14 cellular contexts compared by ENCODE assay signal in the genomic region with DNA sequence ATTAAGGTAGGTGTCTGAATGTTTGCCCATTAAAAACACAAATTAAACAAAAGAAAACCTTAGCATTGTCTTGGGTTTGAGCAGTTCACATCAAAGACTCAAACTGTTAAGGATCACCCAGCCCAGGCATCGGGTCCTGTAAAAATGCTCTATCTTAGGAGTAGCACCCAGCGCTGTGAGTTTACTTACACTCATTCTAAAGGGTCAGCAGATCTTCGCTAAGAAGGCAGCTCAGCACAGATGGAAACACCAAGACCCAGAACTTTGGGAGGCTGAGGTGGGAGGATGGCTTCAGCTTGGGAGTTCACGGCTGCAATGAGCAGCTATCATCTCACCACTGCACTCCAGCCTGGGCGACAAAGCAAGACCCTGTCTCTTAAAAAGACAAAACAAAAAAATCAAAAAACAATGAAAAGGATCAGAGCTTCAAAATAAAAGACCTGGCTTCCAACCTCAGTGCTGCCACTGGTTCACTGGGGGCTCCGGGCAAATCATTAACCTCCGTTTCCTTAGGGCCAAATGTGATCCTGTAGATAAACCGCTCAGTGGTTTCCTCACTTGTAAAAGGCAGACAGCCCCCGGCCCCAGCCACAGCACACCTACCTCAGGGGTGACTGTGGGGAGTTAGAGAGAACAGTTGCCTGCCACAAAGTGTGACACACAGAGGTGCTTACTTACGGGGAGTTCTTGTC. TPM values are rescaled to one million over a fixed set of nuclear protein-coding genes. Genes with fewer than 3 reads are reported as not detected.
DNase-seq lines count a peak whose midpoint lies in the region; ATAC-seq, FAIRE-seq and TF ChIP-seq lines count a peak whose summit lies in the region.
"Had no signal": no experiment of that assay in that cellular context is flagged by ENCODE, and none has a peak within 500 bp of the region (broad histone marks: within the 10 kb centered on the region; RNA-seq: fewer than 3 reads in every experiment).

No MANE protein-coding gene starts in this region.

- H3K9me3 Mint-ChIP-seq in activated T-cell treated with anti-CD3 and anti-CD28 coated beads, Interleukin-2, amount 50 U/mL, for 24 hours, result no peaks in the 10 kb centered on the region
- no peaks in the 10 kb centered on the region for H3K9me3 Mint-ChIP-seq in type B pancreatic cell

- peaks cover 98% of the 10 kb centered on the region for H3K36me3 Mint-ChIP-seq in activated T-cell treated with anti-CD3 and anti-CD28 coated beads, Interleukin-2, amount 50 U/mL, for 24 hours (ENCODE audit: low read depth)
- H3K36me3 Mint-ChIP-seq in type B pancreatic cell, result peaks cover 46% of the 10 kb centered on the region

- peak overlapping the region; percentile 86 for H3K27ac Mint-ChIP-seq in activated T-cell treated with anti-CD3 and anti-CD28 coated beads, Interleukin-2, amount 50 U/mL, for 24 hours
- H3K27ac Mint-ChIP-seq in type B pancreatic cell, result peak overlapping the region; percentile 60

- H3K4me3 ChIP-seq in HepG2 (replicated peaks in 1 of 3; ENCODE audit: insufficient read depth in 1 of 3, low read depth in 2 of 3, low read length in 3 of 3), result peak overlapping the region; percentile 1 to 36 (median 2); a peak in 2 of 6 replicates
- H3K4me3 ChIP-seq in right lobe of liver, result no peak overlapping the region
- H3K4me3 ChIP-seq in hepatocyte, result no peak overlapping the region

- peaks cover 31% of the 10 kb centered on the region for H3K4me1 Mint-ChIP-seq in activated T-cell treated with anti-CD3 and anti-CD28 coated beads, Interleukin-2, amount 50 U/mL, for 24 hours (ENCODE audit: low read depth)
- peaks cover 11% of the 10 kb centered on the region for H3K4me1 Mint-ChIP-seq in type B pancreatic cell (ENCODE audit: unreplicated experiment)

- H3K27ac ChIP-seq in HepG2 (ENCODE audit: extremely low read length, insufficient read depth, low read length) (peak overlapping the region; percentile 83), right lobe of liver (peak overlapping the region in 1 of 3 donors; percentile 16), hepatocyte (peak overlapping the region; percentile 61)
- H3K27ac ChIP-seq: HL-60 had no signal

- H2AFZ ChIP-seq in HepG2 (ENCODE audit: low read length) (no peak overlapping the region), hepatocyte (no peak overlapping the region)

- H3K27me3 ChIP-seq in HepG2 (ENCODE audit: control insufficient read depth in 1 of 2, insufficient read depth in 2 of 2, low read length in 2 of 2), result no peaks in the 10 kb centered on the region
- H3K27me3 ChIP-seq in right lobe of liver, result no peaks in the 10 kb centered on the region
- no peaks in the 10 kb centered on the region for H3K27me3 ChIP-seq in hepatocyte
- H3K27me3 ChIP-seq: BE2C had no signal

- H3K79me2 ChIP-seq in HepG2 (ENCODE audit: insufficient read depth, low read length), result peaks cover 12% of the 10 kb centered on the region
- no peaks in the 10 kb centered on the region for H3K79me2 ChIP-seq in hepatocyte

- no peaks in the 10 kb centered on the region for H3K9me2 ChIP-seq in hepatocyte (replicated peaks; ENCODE audit: insufficient read depth)

- CTCF ChIA-PET in HepG2 (lab: Yijun Ruan, JAX; ENCODE audit: low intra/inter-chr PET ratio, low total read pairs), result no interaction called here

- H3K4me3 Mint-ChIP-seq in activated T-cell treated with anti-CD3 and anti-CD28 coated beads, Interleukin-2, amount 50 U/mL, for 24 hours, result no peak overlapping the region
- H3K4me3 Mint-ChIP-seq in type B pancreatic cell, result peak overlapping the region; percentile 38

- TF ChIP-seq CTCF in HepG2 (CRISPR knock-in tag; IDR thresholded peaks at IDR 0.05) (no peak), right lobe of liver (IDR thresholded peaks at IDR 0.05) (no peak), hepatocyte (IDR thresholded peaks at IDR 0.05; ENCODE audit: poor library complexity) (no peak), type B pancreatic cell (conservative IDR thresholded peaks at IDR 0.05) (no peak)

- no peak for TF ChIP-seq RAD21 in HepG2 (CRISPR knock-in tag; IDR thresholded peaks at IDR 0.05)

- H3K4me2 ChIP-seq in HepG2 (ENCODE audit: low read depth, low read length), result peak overlapping the region; percentile 67
- no peak overlapping the region for H3K4me2 ChIP-seq in hepatocyte

- H3K36me3 ChIP-seq in HepG2 (replicated peaks in 1 of 2; ENCODE audit: control insufficient read depth in 1 of 2, insufficient read depth in 2 of 2, low read length in 2 of 2) (peaks cover 25 to 66% of the 10 kb centered on the region in 2 experiments), right lobe of liver (peaks cover 17 to 65% (median 31%) of the 10 kb centered on the region in 4 donors), hepatocyte (replicated peaks; ENCODE audit: insufficient read depth, low read depth) (peaks cover 3% of the 10 kb centered on the region)

- FAIRE-seq in HepG2 (lab: Jason Lieb, UNC), result peak; percentile 34
- FAIRE-seq: astrocyte had no signal

- intact Hi-C loops in HepG2 (cut with micrococcal nuclease; ENCODE audit: unreplicated experiment), result loop anchor here (5.0 kb wide), 3 partner anchors 108 to 612 kb away; partner anchors contain the start of gene CDC42EP4
- intact Hi-C loops in right lobe of liver (cut with DNase I), result no loop called here
- intact Hi-C loops in head of caudate nucleus (cut with DNase I), result no loop called here

- TF ChIP-seq POLR2A in HepG2 (IDR thresholded peaks at IDR 0.05; ENCODE audit: insufficient read depth in 1 of 2, low read depth in 2 of 2, low read length in 2 of 2) (peak in 1 of 2 experiments; percentile 63; a peak in 2 of 4 replicates), right lobe of liver (IDR thresholded peaks at IDR 0.05) (no peak)

- TF ChIP-seq EP300 in HepG2 (IDR thresholded peaks at IDR 0.05; ENCODE audit: low read depth in 2 of 2, low read length in 2 of 2), result peak in 1 of 2 experiments; percentile 20; a peak in 1 of 4 replicates
- TF ChIP-seq EP300 in HepG2 (CRISPR knock-in tag; IDR thresholded peaks at IDR 0.05; ENCODE audit: borderline replicate concordance), result no peak

- WGBS in HepG2 (ENCODE audit: low lambda C conversion rate), result 27% methylated on average over 10 of the region's 10 CpGs
- 71% methylated on average over 5 of the region's 10 CpGs for WGBS in right lobe of liver (ENCODE audit: insufficient coverage, low coverage, low lambda C conversion rate, missing lambda C conversion rate)
- 64% methylated on average over 10 of the region's 10 CpGs for WGBS in hepatocyte (ENCODE audit: low lambda C conversion rate, missing lambda C conversion rate)

- POLR2A ChIA-PET in HepG2 (lab: Yijun Ruan, JAX), result interaction anchor here (0.7 to 4.4 kb wide), 7 partner anchors 10 to 712 kb away, joined by 3 to 47 read pairs (median 4); partner anchors contain the start of gene CDC42EP4

- TSS peak; percentile 24 for BruUV-seq in HepG2 (replicated peaks; lab: Mats Ljungman, UMichigan)

- H3K9ac ChIP-seq in HepG2 (ENCODE audit: insufficient read depth, low read depth, low read length), result peak overlapping the region; percentile 57

- DNase-seq in HepG2 (ENCODE audit: low spot score), result peak; percentile 81
- no peak for DNase-seq in right lobe of liver
- DNase-seq in activated T-cell treated with anti-CD3 and anti-CD28 coated beads, Interleukin-2, amount 50 U/mL, for 24 hours, result no peak
- no peak for DNase-seq in hepatocyte (ENCODE audit: low spot score)
- DNase-seq in type B pancreatic cell (ENCODE audit: extremely low spot score, unreplicated experiment), result no peak
- DNase-seq in head of caudate nucleus, result no peak
- DNase-seq in SIG-M5 (lab: John Stamatoyannopoulos, UW), result no peak
- DNase-seq: BE2C, NCI-H187 treated with DMSO at 0.1 percent for 48 hours had no signal

- peak; percentile 54 for ATAC-seq in HepG2
- ATAC-seq in right lobe of liver, result no peak
- ATAC-seq in HG02870 (IDR thresholded peaks at IDR 0.05; ENCODE audit: unreplicated experiment), result no peak
- ATAC-seq: HCT116 had no signal

- in situ Hi-C loops in HepG2 (cut with HindIII; ENCODE audit: extremely low pct_ligation_motif_present, low pct_unique_long_range_greater_than_20kb), result no loop called here

- no peaks in the 10 kb centered on the region for H3K27me3 Mint-ChIP-seq in activated T-cell treated with anti-CD3 and anti-CD28 coated beads, Interleukin-2, amount 50 U/mL, for 24 hours
- no peaks in the 10 kb centered on the region for H3K27me3 Mint-ChIP-seq in type B pancreatic cell

- peaks cover 70% of the 10 kb centered on the region for H3K4me1 ChIP-seq in HepG2 (ENCODE audit: insufficient read depth, low read length)
- H3K4me1 ChIP-seq in right lobe of liver, result peaks cover 0 to 44% (median 18%) of the 10 kb centered on the region in 4 donors
- peaks cover 20% of the 10 kb centered on the region for H3K4me1 ChIP-seq in hepatocyte (ENCODE audit: insufficient read depth)
- H3K4me1 ChIP-seq: BE2C had no signal

- H3K9me3 ChIP-seq in HepG2 (ENCODE audit: low read length) (no peaks in the 10 kb centered on the region), right lobe of liver (no peaks in the 10 kb centered on the region), hepatocyte (ENCODE audit: low read depth) (no peaks in the 10 kb centered on the region)
- H3K9me3 ChIP-seq: BE2C had no signal

- H4K20me1 ChIP-seq in HepG2 (ENCODE audit: insufficient read depth, low read length) (peaks cover 3% of the 10 kb centered on the region; the same call in 1 of the 2 replicates), hepatocyte (ENCODE audit: insufficient read depth, poor library complexity, severe bottlenecking) (no peaks in the 10 kb centered on the region)

RNA-seq across cellular contexts. Expression of gene COG1, which starts 11.1 kb away (rescaled TPM):
- total RNA-seq in HepG2 (2016; rRNA removed; fragmentation: Illumina TruSeq; extraction: Trizol) (30.4 and 36.6 TPM in 2 replicates), right lobe of liver (10 to 100 TPM; 10.5 to 24.7 (median 16.9) TPM), hepatocyte (19.6 and 22.0 TPM in 2 replicates), type B pancreatic cell (ENCODE audit: low replicate concordance) (36.5 and 37.2 TPM in 2 replicates)
- 31.1 and 36.5 TPM in 2 replicates for total RNA-seq in HepG2 (2016; cell fraction: cytosol; rRNA removed; fragmentation: Illumina TruSeq; extraction: Trizol; ENCODE audit: low read depth)
- 27.8 and 35.5 TPM in 2 replicates for total RNA-seq in HepG2 (2016; cell fraction: insoluble cytoplasmic fraction; rRNA removed; fragmentation: Illumina TruSeq; extraction: Trizol)
- 23.1 and 24.1 TPM in 2 replicates for total RNA-seq in HepG2 (2016; cell fraction: membrane; rRNA removed; fragmentation: Illumina TruSeq; extraction: Trizol)
- 30.5 and 33.6 TPM in 2 replicates for total RNA-seq in HepG2 (2016; cell fraction: nucleus; rRNA removed; fragmentation: Illumina TruSeq; extraction: Trizol)
- polyA plus RNA-seq in HepG2 (2011; rRNA removed) (39.7 and 42.4 TPM in 2 replicates), hepatocyte (24.9 and 26.8 TPM in 2 replicates)
- polyA plus RNA-seq in HepG2 (2011; cell fraction: cytosol; rRNA removed), result 17.6 and 17.9 TPM in 2 replicates
- 109 and 125 TPM in 2 replicates for polyA plus RNA-seq in HepG2 (2011; cell fraction: nucleus; rRNA removed)
- 39.9 and 40.8 TPM in 2 replicates for polyA plus RNA-seq in HepG2 (2012)
- 7.6 and 9.4 TPM in 2 replicates for polyA plus RNA-seq in HepG2 (2016; cell fraction: cytosol; fragmentation: Illumina TruSeq; extraction: Trizol; ENCODE audit: low read depth)
- polyA plus RNA-seq in HepG2 (2016; cell fraction: insoluble cytoplasmic fraction; fragmentation: Illumina TruSeq; extraction: Trizol; ENCODE audit: low read depth), result 29.1 and 39.8 TPM in 2 replicates
- polyA plus RNA-seq in HepG2 (2016; cell fraction: membrane; fragmentation: Illumina TruSeq; extraction: Trizol; ENCODE audit: low read depth), result 12.3 and 15.1 TPM in 2 replicates
- polyA plus RNA-seq in HepG2 (2016; cell fraction: nucleus; fragmentation: Illumina TruSeq; extraction: Trizol; ENCODE audit: insufficient read depth, low read depth), result 67.3 and 73.0 TPM in 2 replicates
- 29.1 and 63.0 TPM in 2 replicates for polyA minus RNA-seq in HepG2 (2011; rRNA and poly(A)+ RNA removed; ENCODE audit: low replicate concordance)
- 21.6 and 22.3 TPM in 2 replicates for polyA minus RNA-seq in HepG2 (2011; cell fraction: cytosol; rRNA and poly(A)+ RNA removed)
- 95.8 and 106 TPM in 2 replicates for polyA minus RNA-seq in HepG2 (2011; cell fraction: nucleus; rRNA and poly(A)+ RNA removed)

RNA-seq across cellular contexts. Expression of gene SSTR2, which starts 39.1 kb away (rescaled TPM):
- total RNA-seq in HepG2 (2016; rRNA removed; fragmentation: Illumina TruSeq; extraction: Trizol) (not detected in 2 replicates), right lobe of liver (1 to 10 TPM in 1 of 6 experiments, under 1 TPM in 5; 0.12 to 1.2 (median 0.51) TPM), hepatocyte (0.10 and 0.48 TPM in 2 replicates), type B pancreatic cell (ENCODE audit: low replicate concordance) (5.5 and 10.4 TPM in 2 replicates)
- total RNA-seq in HepG2 (2016; cell fraction: cytosol; rRNA removed; fragmentation: Illumina TruSeq; extraction: Trizol; ENCODE audit: low read depth), result not detected in 2 replicates
- 0.04 TPM in 1 of 2 replicates, not detected in the other for total RNA-seq in HepG2 (2016; cell fraction: insoluble cytoplasmic fraction; rRNA removed; fragmentation: Illumina TruSeq; extraction: Trizol)
- total RNA-seq in HepG2 (2016; cell fraction: membrane; rRNA removed; fragmentation: Illumina TruSeq; extraction: Trizol), result 0.03 TPM in 1 of 2 replicates, not detected in the other
- total RNA-seq in HepG2 (2016; cell fraction: nucleus; rRNA removed; fragmentation: Illumina TruSeq; extraction: Trizol), result not detected in 2 replicates
- polyA plus RNA-seq in HepG2 (2011; rRNA removed) (0.01 and 0.04 TPM in 2 replicates), hepatocyte (0.15 and 0.28 TPM in 2 replicates)
- 0.05 TPM in 2 replicates for polyA plus RNA-seq in HepG2 (2011; cell fraction: cytosol; rRNA removed)
- polyA plus RNA-seq in HepG2 (2011; cell fraction: nucleus; rRNA removed), result 0.03 TPM in 2 replicates
- 0.03 and 0.21 TPM in 2 replicates for polyA plus RNA-seq in HepG2 (2012)
- 0.02 TPM in 1 of 2 replicates, not detected in the other for polyA plus RNA-seq in HepG2 (2016; cell fraction: cytosol; fragmentation: Illumina TruSeq; extraction: Trizol; ENCODE audit: low read depth)
- not detected in 2 replicates for polyA plus RNA-seq in HepG2 (2016; cell fraction: insoluble cytoplasmic fraction; fragmentation: Illumina TruSeq; extraction: Trizol; ENCODE audit: low read depth)
- 0.02 TPM in 1 of 2 replicates, not detected in the other for polyA plus RNA-seq in HepG2 (2016; cell fraction: membrane; fragmentation: Illumina TruSeq; extraction: Trizol; ENCODE audit: low read depth)
- polyA plus RNA-seq in HepG2 (2016; cell fraction: nucleus; fragmentation: Illumina TruSeq; extraction: Trizol; ENCODE audit: insufficient read depth, low read depth), result not detected in 2 replicates
- 0.07 and 0.14 TPM in 2 replicates for polyA minus RNA-seq in HepG2 (2011; rRNA and poly(A)+ RNA removed; ENCODE audit: low replicate concordance)
- not detected in 2 replicates for polyA minus RNA-seq in HepG2 (2011; cell fraction: cytosol; rRNA and poly(A)+ RNA removed)
- under 0.01 and 0.12 TPM in 2 replicates for polyA minus RNA-seq in HepG2 (2011; cell fraction: nucleus; rRNA and poly(A)+ RNA removed)
- total RNA-seq: fibroblast of lung had no signal
- polyA plus RNA-seq: fibroblast of lung had no signal

RNA-seq across cellular contexts. Expression of gene CPSF4L, which starts 57.7 kb away (rescaled TPM):
- total RNA-seq in HepG2 (2016; rRNA removed; fragmentation: Illumina TruSeq; extraction: Trizol), result 0.73 and 0.94 TPM in 2 replicates
- 1.3 and 1.5 TPM in 2 replicates for total RNA-seq in HepG2 (2016; cell fraction: cytosol; rRNA removed; fragmentation: Illumina TruSeq; extraction: Trizol; ENCODE audit: low read depth)
- 0.76 and 1.1 TPM in 2 replicates for total RNA-seq in HepG2 (2016; cell fraction: insoluble cytoplasmic fraction; rRNA removed; fragmentation: Illumina TruSeq; extraction: Trizol)
- 1.3 and 1.5 TPM in 2 replicates for total RNA-seq in HepG2 (2016; cell fraction: membrane; rRNA removed; fragmentation: Illumina TruSeq; extraction: Trizol)
- 0.99 and 1.5 TPM in 2 replicates for total RNA-seq in HepG2 (2016; cell fraction: nucleus; rRNA removed; fragmentation: Illumina TruSeq; extraction: Trizol)
- polyA plus RNA-seq in HepG2 (2011; rRNA removed), result 1.2 and 1.6 TPM in 2 replicates
- 0.32 and 0.70 TPM in 2 replicates for polyA plus RNA-seq in HepG2 (2011; cell fraction: cytosol; rRNA removed)
- 0.21 TPM in 1 of 2 replicates, not detected in the other for polyA plus RNA-seq in HepG2 (2011; cell fraction: nucleus; rRNA removed)
- 0.25 and 0.48 TPM in 2 replicates for polyA plus RNA-seq in HepG2 (2012)
- polyA plus RNA-seq in HepG2 (2016; cell fraction: cytosol; fragmentation: Illumina TruSeq; extraction: Trizol; ENCODE audit: low read depth), result 0.86 and 1.8 TPM in 2 replicates
- 0.60 and 1.3 TPM in 2 replicates for polyA plus RNA-seq in HepG2 (2016; cell fraction: insoluble cytoplasmic fraction; fragmentation: Illumina TruSeq; extraction: Trizol; ENCODE audit: low read depth)
- 1.3 and 1.5 TPM in 2 replicates for polyA plus RNA-seq in HepG2 (2016; cell fraction: membrane; fragmentation: Illumina TruSeq; extraction: Trizol; ENCODE audit: low read depth)
- not detected in 2 replicates for polyA plus RNA-seq in HepG2 (2016; cell fraction: nucleus; fragmentation: Illumina TruSeq; extraction: Trizol; ENCODE audit: insufficient read depth, low read depth)
- 0.42 TPM in 1 of 2 replicates, not detected in the other for polyA minus RNA-seq in HepG2 (2011; rRNA and poly(A)+ RNA removed; ENCODE audit: low replicate concordance)
- polyA minus RNA-seq in HepG2 (2011; cell fraction: cytosol; rRNA and poly(A)+ RNA removed), result not detected in 2 replicates
- 1.3 TPM in 1 of 2 replicates, not detected in the other for polyA minus RNA-seq in HepG2 (2011; cell fraction: nucleus; rRNA and poly(A)+ RNA removed)
- total RNA-seq in right lobe of liver, result not detected
- total RNA-seq in hepatocyte, result not detected in 2 replicates
- polyA plus RNA-seq in hepatocyte, result 0.34 TPM in 1 of 2 replicates, not detected in the other
- not detected in 2 replicates for total RNA-seq in type B pancreatic cell (ENCODE audit: low replicate concordance)
- total RNA-seq: astrocyte, fibroblast of lung had no signal
- polyA plus RNA-seq: fibroblast of lung had no signal

Comparison
In these comparisons a context has a peak if more than half of its experiments do, and no peak if none do; other contexts are left out.
1. H3K4me3 ChIP-seq: peak in HepG2 (3 of 3); none in right lobe of liver (0 of 3) and hepatocyte (single experiment).